8 cellular contexts compared by ENCODE assay signal in the genomic region with DNA sequence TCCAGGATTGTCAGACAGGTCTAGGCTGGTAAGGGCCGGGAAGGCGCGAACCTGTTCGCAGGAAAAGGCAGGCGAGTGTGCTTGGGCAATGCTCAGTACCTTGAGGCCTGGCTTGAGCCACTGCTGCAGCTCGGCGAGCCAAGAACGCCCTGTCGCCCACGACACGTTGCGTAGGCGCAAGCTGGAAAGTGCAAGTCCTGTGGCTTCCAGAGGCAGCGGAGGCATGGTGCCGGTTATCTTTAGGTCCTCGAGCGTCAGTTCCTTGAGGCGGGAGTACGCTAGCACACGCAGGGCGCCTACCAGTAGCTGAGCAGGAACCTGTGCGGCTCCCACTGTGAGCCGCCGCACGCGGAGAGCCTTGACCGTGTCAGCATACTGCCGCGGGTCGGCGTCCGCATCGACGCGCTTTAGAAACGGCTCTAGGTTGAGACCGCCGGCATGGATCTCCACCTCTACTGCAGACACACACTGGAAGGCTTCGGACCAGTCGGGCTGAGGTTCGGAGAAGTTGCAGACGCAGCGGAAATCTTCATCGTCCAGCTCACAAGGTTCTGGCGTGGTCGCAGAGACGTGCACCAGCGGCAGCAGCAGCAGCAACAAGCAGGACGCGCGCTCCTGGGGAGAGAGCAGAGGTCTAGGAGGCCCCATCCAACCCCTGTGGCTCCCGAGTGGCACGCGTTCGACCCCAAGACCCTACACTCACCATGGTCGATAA. TPM values are rescaled to one million over a fixed set of nuclear protein-coding genes. Genes with fewer than 3 reads are reported as not detected.
A peak's percentile ranks its signal among the peaks of the same experiment; 100 is the strongest.
DNase-seq lines count a peak whose midpoint lies in the region; ATAC-seq and TF ChIP-seq lines count a peak whose summit lies in the region.

No MANE protein-coding gene starts in this region.

- H3K4me3 Mint-ChIP-seq in CD4-positive, alpha-beta T cell = peak overlapping the region; percentile 91
- H3K4me3 Mint-ChIP-seq in IgD-negative memory B cell = peak overlapping the region; percentile 84 to 97 (median 94)
- peak overlapping the region; percentile 89 for H3K4me3 Mint-ChIP-seq in natural killer cell treated with Interleukin-12 subunit alpha and Interleukin-12 subunit beta and Interleukin-15 and Interleukin-18, amount 100 ng/mL, for 72 hours
- no peak overlapping the region for H3K4me3 Mint-ChIP-seq in mesothelial cell of epicardium

- CTCF ChIA-PET in CD4-positive, alpha-beta T cell (lab: Charles Lee) = interaction anchor here (1.0 to 1.9 kb wide), 3 partner anchors 15 to 85 kb away, joined by 3 to 5 read pairs (median 4); a partner anchor contains a TSS

- no peak overlapping the region for H3K27ac ChIP-seq in CD4-positive, alpha-beta T cell (ENCODE audit: low read depth, low read length)
- H3K27ac ChIP-seq in esophagus muscularis mucosa (replicated peaks in 1 of 4) = peak overlapping the region; percentile 71 to 82 (median 71)
- peak overlapping the region; percentile 85 for H3K27ac ChIP-seq in upper lobe of right lung

- H3K36me3 ChIP-seq in esophagus muscularis mucosa (no peaks in the 10 kb centered on the region), upper lobe of right lung (no peaks in the 10 kb centered on the region)

- no peaks in the 10 kb centered on the region for H3K9me3 Mint-ChIP-seq in CD4-positive, alpha-beta T cell
- H3K9me3 Mint-ChIP-seq in IgD-negative memory B cell (peaks cover 0 to 3% (median 1%) of the 10 kb centered on the region in 3 donors), mesothelial cell of epicardium (peaks cover 7% of the 10 kb centered on the region)
- no peaks in the 10 kb centered on the region for H3K9me3 Mint-ChIP-seq in natural killer cell treated with Interleukin-12 subunit alpha and Interleukin-12 subunit beta and Interleukin-15 and Interleukin-18, amount 100 ng/mL, for 72 hours

- no peaks in the 10 kb centered on the region for H3K27me3 Mint-ChIP-seq in CD4-positive, alpha-beta T cell
- peaks cover 18% of the 10 kb centered on the region for H3K27me3 Mint-ChIP-seq in IgD-negative memory B cell
- H3K27me3 Mint-ChIP-seq in natural killer cell treated with Interleukin-12 subunit alpha and Interleukin-12 subunit beta and Interleukin-15 and Interleukin-18, amount 100 ng/mL, for 72 hours = peaks cover 14 to 15% of the 10 kb centered on the region in 2 donors
- no peaks in the 10 kb centered on the region for H3K27me3 Mint-ChIP-seq in mesothelial cell of epicardium (ENCODE audit: low read depth)

- WGBS in esophagus muscularis mucosa = 1% methylated on average over 17 of the region's 56 CpGs

- no peaks in the 10 kb centered on the region for H3K27me3 ChIP-seq in CD4-positive, alpha-beta T cell (ENCODE audit: control insufficient read depth, insufficient read depth, low read length)
- H3K27me3 ChIP-seq in esophagus muscularis mucosa (no peaks in the 10 kb centered on the region), upper lobe of right lung (no peaks in the 10 kb centered on the region)

- H3K4me3 ChIP-seq in esophagus muscularis mucosa (peak overlapping the region; percentile 59 to 66 (median 61)), upper lobe of right lung (peak overlapping the region; percentile 61)

- no peaks in the 10 kb centered on the region for H3K36me3 Mint-ChIP-seq in CD4-positive, alpha-beta T cell (ENCODE audit: low read depth)
- no peaks in the 10 kb centered on the region for H3K36me3 Mint-ChIP-seq in IgD-negative memory B cell
- H3K36me3 Mint-ChIP-seq in natural killer cell treated with Interleukin-12 subunit alpha and Interleukin-12 subunit beta and Interleukin-15 and Interleukin-18, amount 100 ng/mL, for 72 hours = no peaks in the 10 kb centered on the region
- H3K36me3 Mint-ChIP-seq in mesothelial cell of epicardium = peaks cover 2% of the 10 kb centered on the region

- H3K27ac Mint-ChIP-seq in CD4-positive, alpha-beta T cell = peak overlapping the region; percentile 79
- peak overlapping the region in 2 of 3 donors; percentile 19 to 46 for H3K27ac Mint-ChIP-seq in IgD-negative memory B cell
- peak overlapping the region in 1 of 2 donors; percentile 73 for H3K27ac Mint-ChIP-seq in natural killer cell treated with Interleukin-12 subunit alpha and Interleukin-12 subunit beta and Interleukin-15 and Interleukin-18, amount 100 ng/mL, for 72 hours
- no peak overlapping the region for H3K27ac Mint-ChIP-seq in mesothelial cell of epicardium

- H3K4me1 Mint-ChIP-seq in CD4-positive, alpha-beta T cell (ENCODE audit: low read depth) = peaks cover 24% of the 10 kb centered on the region
- H3K4me1 Mint-ChIP-seq in IgD-negative memory B cell = peaks cover 2 to 15% (median 15%) of the 10 kb centered on the region in 3 donors
- peaks cover 19 to 21% of the 10 kb centered on the region in 2 donors for H3K4me1 Mint-ChIP-seq in natural killer cell treated with Interleukin-12 subunit alpha and Interleukin-12 subunit beta and Interleukin-15 and Interleukin-18, amount 100 ng/mL, for 72 hours (ENCODE audit: low read depth in 2 of 2)
- H3K4me1 Mint-ChIP-seq in mesothelial cell of epicardium = no peaks in the 10 kb centered on the region

- peak; percentile 25 to 54 (median 43) for DNase-seq in CD4-positive, alpha-beta T cell
- DNase-seq in activated T-cell treated with anti-CD3 and anti-CD28 coated beads for 4 hours (peak; percentile 42), esophagus muscularis mucosa (ENCODE audit: extremely low spot score) (peak; percentile 91), upper lobe of right lung (peak; percentile 92), mesothelial cell of epicardium (ENCODE audit: low spot score in 2 of 2, unreplicated experiment in 2 of 2) (no peak)
- peak; percentile 69 for DNase-seq in natural killer cell treated with Interleukin-12 subunit alpha and Interleukin-12 subunit beta and Interleukin-15 and Interleukin-18, amount 100 ng/mL, for 72 hours (ENCODE audit: low spot score)

- TF ChIP-seq CTCF in CD4-positive, alpha-beta T cell (IDR thresholded peaks at IDR 0.05) = no peak
- TF ChIP-seq CTCF in esophagus muscularis mucosa (IDR thresholded peaks at IDR 0.05) (peak in 1 of 3 experiments; percentile 5), upper lobe of right lung (IDR thresholded peaks at IDR 0.05) (no peak), mesothelial cell of epicardium (IDR thresholded peaks at IDR 0.05; ENCODE audit: unreplicated experiment) (no peak)

- TF ChIP-seq EP300 in esophagus muscularis mucosa (IDR thresholded peaks at IDR 0.05) = no peak

- no peak for TF ChIP-seq POLR2A in esophagus muscularis mucosa (IDR thresholded peaks at IDR 0.05; ENCODE audit: low read depth)

- H3K4me1 ChIP-seq in esophagus muscularis mucosa = peaks cover 8 to 31% (median 24%) of the 10 kb centered on the region in 4 donors
- peaks cover 24% of the 10 kb centered on the region for H3K4me1 ChIP-seq in upper lobe of right lung

- no peaks in the 10 kb centered on the region for H3K9me3 ChIP-seq in CD4-positive, alpha-beta T cell (ENCODE audit: control insufficient read depth, low read length)
- H3K9me3 ChIP-seq in esophagus muscularis mucosa (no peaks in the 10 kb centered on the region), upper lobe of right lung (no peaks in the 10 kb centered on the region)

- peak; percentile 79 for ATAC-seq in CD4-positive, alpha-beta T cell (ENCODE audit: poor library complexity)
- ATAC-seq in GM19468 (IDR thresholded peaks at IDR 0.05; ENCODE audit: extremely low read depth, unreplicated experiment) (peak; percentile 25), upper lobe of right lung (peak; percentile 73)
- ATAC-seq in natural killer cell treated with Interleukin-12 subunit alpha and Interleukin-12 subunit beta and Interleukin-15 and Interleukin-18, amount 100 ng/mL, for 72 hours = peak; percentile 86 to 87

- intact Hi-C loops in CD4-positive, alpha-beta T cell (cut with DNase I, micrococcal nuclease) = loop anchor here in 1 of 2 experiments (2.0 to 10.0 kb wide), 2 partner anchors 260 to 528 kb away; no protein-coding TSS in a partner anchor
- intact Hi-C loops in esophagus muscularis mucosa (cut with DNase I) = no loop called here
- intact Hi-C loops in upper lobe of right lung (cut with DNase I) = loop anchor here (10.0 kb wide), 1 partner anchor 68 kb away; a partner anchor contains a TSS

- POLR2A ChIA-PET in CD4-positive, alpha-beta T cell (lab: Charles Lee) = interaction anchor here (1.0 to 2.7 kb wide), 16 partner anchors 10 to 286 kb away, joined by 3 to 45 read pairs (median 4); a partner anchor contains a TSS

RNA-seq across cellular contexts. Expression of a gene that starts 0.5 kb away (rescaled TPM):
- total RNA-seq in CD4-positive, alpha-beta T cell = 1 to 10 TPM; 1.7 to 2.1 TPM
- polyA plus RNA-seq in IgD-negative memory B cell = 1.5 TPM
- total RNA-seq in esophagus muscularis mucosa (100 to 1,000 TPM in 1 of 4 donors, 10 to 100 TPM in 3; 34.9 to 125 (median 56.1) TPM), upper lobe of right lung (127 TPM), mesothelial cell of epicardium (0.34 to 0.63 TPM (median 0.35 TPM) in 3 replicates)
- under 1 TPM; 0.92 to 1.00 TPM for total RNA-seq in natural killer cell treated with Interleukin-12 subunit alpha and Interleukin-12 subunit beta and Interleukin-15 and Interleukin-18, amount 100 ng/mL, for 72 hours

RNA-seq across cellular contexts. Expression of a gene that starts 6.7 kb away (rescaled TPM):
- total RNA-seq in CD4-positive, alpha-beta T cell = 10 to 100 TPM; 20.9 to 21.1 TPM
- polyA plus RNA-seq in IgD-negative memory B cell = 14.7 TPM
- 10 to 100 TPM; 14.0 to 41.4 (median 22.2) TPM for total RNA-seq in esophagus muscularis mucosa
- 10 to 100 TPM; 11.6 to 30.3 TPM for total RNA-seq in natural killer cell treated with Interleukin-12 subunit alpha and Interleukin-12 subunit beta and Interleukin-15 and Interleukin-18, amount 100 ng/mL, for 72 hours
- total RNA-seq in upper lobe of right lung = 10.7 TPM
- 20.6 to 21.2 TPM (median 21.0 TPM) in 3 replicates for total RNA-seq in mesothelial cell of epicardium

RNA-seq across cellular contexts. Expression of a gene that starts 14.9 kb away (rescaled TPM):
- 10 to 100 TPM; 45.5 to 52.4 TPM for total RNA-seq in CD4-positive, alpha-beta T cell
- polyA plus RNA-seq in IgD-negative memory B cell = 154 TPM
- total RNA-seq in esophagus muscularis mucosa = 10 to 100 TPM; 52.3 to 63.3 (median 57.4) TPM
- 10 to 100 TPM; 56.2 to 56.8 TPM for total RNA-seq in natural killer cell treated with Interleukin-12 subunit alpha and Interleukin-12 subunit beta and Interleukin-15 and Interleukin-18, amount 100 ng/mL, for 72 hours
- 47.2 TPM for total RNA-seq in upper lobe of right lung
- total RNA-seq in mesothelial cell of epicardium = 41.2 to 46.9 TPM (median 45.5 TPM) in 3 replicates

RNA-seq across cellular contexts. Expression of a gene that starts 15.1 kb away (rescaled TPM):
- total RNA-seq in CD4-positive, alpha-beta T cell = 100 to 1,000 TPM; 194 to 207 TPM
- polyA plus RNA-seq in IgD-negative memory B cell = 165 TPM
- 100 to 1,000 TPM in 3 of 4 donors, 10 to 100 TPM in 1; 98.7 to 159 (median 148) TPM for total RNA-seq in esophagus muscularis mucosa
- total RNA-seq in natural killer cell treated with Interleukin-12 subunit alpha and Interleukin-12 subunit beta and Interleukin-15 and Interleukin-18, amount 100 ng/mL, for 72 hours = 10 to 100 TPM; 78.9 to 93.2 TPM
- 63.5 TPM for total RNA-seq in upper lobe of right lung
- 85.0 to 85.8 TPM (median 85.8 TPM) in 3 replicates for total RNA-seq in mesothelial cell of epicardium

RNA-seq across cellular contexts. Expression of a gene that starts 32.2 kb away (rescaled TPM):
- 10 to 100 TPM; 40.1 to 42.9 TPM for total RNA-seq in CD4-positive, alpha-beta T cell
- polyA plus RNA-seq in IgD-negative memory B cell = 13.5 TPM
- 10 to 100 TPM; 17.7 to 23.8 (median 20.6) TPM for total RNA-seq in esophagus muscularis mucosa
- total RNA-seq in natural killer cell treated with Interleukin-12 subunit alpha and Interleukin-12 subunit beta and Interleukin-15 and Interleukin-18, amount 100 ng/mL, for 72 hours = 10 to 100 TPM; 43.7 to 52.7 TPM
- 23.4 TPM for total RNA-seq in upper lobe of right lung
- 24.9 to 26.8 TPM (median 26.0 TPM) in 3 replicates for total RNA-seq in mesothelial cell of epicardium

Comparison
In these comparisons a context has a peak if more than half of its experiments do, and no peak if none do; other contexts are left out.
1. ATAC-seq: peak in every context shown above with its lines; median percentile 86 in natural killer cell treated with Interleukin-12 subunit alpha and Interleukin-12 subunit beta and Interleukin-15 and Interleukin-18, amount 100 ng/mL, for 72 hours; 79 in CD4-positive, alpha-beta T cell; 73 in upper lobe of right lung; 25 in GM19468.
2. DNase-seq: peak in CD4-positive, alpha-beta T cell (10 of 10), activated T-cell treated with anti-CD3 and anti-CD28 coated beads for 4 hours (single experiment), esophagus muscularis mucosa (single experiment), natural killer cell treated with Interleukin-12 subunit alpha and Interleukin-12 subunit beta and Interleukin-15 and Interleukin-18, amount 100 ng/mL, for 72 hours (single experiment) and upper lobe of right lung (single experiment); none in mesothelial cell of epicardium (0 of 2).
3. RNA of a gene that starts 0.5 kb away (total RNA-seq): 127 TPM in upper lobe of right lung (single experiment) and 34.9 to 125 TPM in esophagus muscularis mucosa; 1.7 to 2.1 TPM in CD4-positive, alpha-beta T cell, 0.92 to 1.00 TPM in natural killer cell treated with Interleukin-12 subunit alpha and Interleukin-12 subunit beta and Interleukin-15 and Interleukin-18, amount 100 ng/mL, for 72 hours and 0.34 to 0.63 TPM in mesothelial cell of epicardium; every median in the first group is over 10 times any median in the second.